In the genomic region with DNA sequence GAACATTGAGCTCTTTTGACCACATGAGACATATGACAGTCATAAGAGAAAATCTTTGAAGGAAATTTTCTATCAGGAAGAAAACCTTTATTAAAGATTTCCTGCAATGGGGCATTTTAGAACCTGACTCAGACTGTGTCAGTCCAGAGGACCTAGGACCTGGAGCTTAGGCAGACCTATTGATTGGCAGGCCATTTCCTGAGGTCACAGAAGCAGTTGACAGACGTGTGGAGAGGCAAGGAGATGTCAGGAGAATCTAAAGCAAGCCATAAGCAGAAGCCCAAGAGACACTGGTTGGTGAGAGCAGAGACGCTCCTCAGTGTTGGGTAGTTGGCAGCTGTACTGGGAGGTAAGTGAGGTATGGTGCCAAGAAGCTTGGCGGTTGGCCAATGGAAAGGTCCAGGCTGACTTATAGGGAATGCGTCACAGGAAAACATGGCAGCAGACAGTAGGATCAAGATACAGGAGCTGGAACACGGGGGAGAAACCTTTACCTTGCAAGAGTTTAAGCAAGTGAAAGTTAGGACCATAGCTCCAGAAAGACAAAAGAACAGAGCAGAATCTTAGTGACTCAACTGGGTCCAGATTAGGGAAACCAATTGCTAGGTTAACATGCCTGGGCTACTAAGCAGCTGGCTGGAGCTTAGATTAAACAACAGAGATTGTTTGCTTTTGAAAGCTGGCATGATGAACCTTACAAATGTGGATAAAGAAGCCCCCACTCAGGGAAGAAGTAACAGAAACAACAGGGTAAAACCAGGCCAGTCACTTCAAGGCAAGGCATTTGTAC, we compare ENCODE assay signal across 16 cellular contexts. TPM values are rescaled to one million over a fixed set of nuclear protein-coding genes. Genes with fewer than 3 reads are reported as not detected.
A peak's percentile ranks its signal among the peaks of the same experiment; 100 is the strongest.
DNase-seq lines count a peak whose midpoint lies in the region; ATAC-seq, FAIRE-seq and TF ChIP-seq lines count a peak whose summit lies in the region.
"Had no signal": no experiment of that assay in that cellular context is flagged by ENCODE, and none has a peak within 500 bp of the region (broad histone marks: within the 10 kb centered on the region; RNA-seq: fewer than 3 reads in every experiment).

No MANE protein-coding gene starts in this region.

- peak overlapping the region in 1 of 2 experiments; percentile 21 for H2BK12ac ChIP-seq in mesenchymal stem cell (ENCODE audit: low read length in 2 of 2)

- H3K23ac ChIP-seq in mesenchymal stem cell (ENCODE audit: low read length in 2 of 2) = no peak overlapping the region

- H3K79me2 ChIP-seq in endothelial cell of umbilical vein (ENCODE audit: control insufficient read depth, insufficient read depth, low read length) = no peaks in the 10 kb centered on the region

- no peak overlapping the region for H2BK5ac ChIP-seq in mesenchymal stem cell (ENCODE audit: low read depth, low read length, poor library complexity, severe bottlenecking)

- dilution Hi-C loops in endothelial cell of umbilical vein (cut with MboI; ENCODE audit: extremely low pct_ligation_motif_present, low sequenced_read_pairs) = loop anchor here (25.0 kb wide), 1 partner anchor 397 kb away; no protein-coding TSS in a partner anchor

- peak overlapping the region; percentile 34 for H2AK5ac ChIP-seq in mesenchymal stem cell (ENCODE audit: low read length, severe bottlenecking)

- H2AFZ ChIP-seq in endothelial cell of umbilical vein (ENCODE audit: low read depth, low read length) = no peak overlapping the region
- H2AFZ ChIP-seq in mesenchymal stem cell (ENCODE audit: low read depth, low read length) = no peak overlapping the region

- peaks cover 8% of the 10 kb centered on the region for H3K27me3 Mint-ChIP-seq in activated T-helper 17 cell treated with anti-CD3 and anti-CD28 coated beads, Interleukin-2, amount 50 U/mL, for 72 hours

- TF ChIP-seq CTCF in endothelial cell of umbilical vein (IDR thresholded peaks at IDR 0.05; ENCODE audit: extremely low read depth in 1 of 2, insufficient read depth in 1 of 2, low read depth in 1 of 2, low read length in 2 of 2) = no peak

- H3K9me3 ChIP-seq in endothelial cell of umbilical vein (replicated peaks; ENCODE audit: control insufficient read depth, insufficient read depth, low read length) = no peaks in the 10 kb centered on the region
- H3K9me3 ChIP-seq in mesenchymal stem cell (ENCODE audit: control insufficient read depth, low read length) = no peaks in the 10 kb centered on the region
- H3K9me3 ChIP-seq: tibial nerve had no signal

- no peak for TF ChIP-seq POLR2A in endothelial cell of umbilical vein (IDR thresholded peaks at IDR 0.05; ENCODE audit: low read depth, low read length)

- H3K4ac ChIP-seq in mesenchymal stem cell (ENCODE audit: low read depth in 1 of 2, low read length in 2 of 2) = no peak overlapping the region

- H4K20me1 ChIP-seq in endothelial cell of umbilical vein (replicated peaks; ENCODE audit: control insufficient read depth, extremely low read depth, insufficient read depth, low read length) = no peaks in the 10 kb centered on the region

- peak; percentile 42 for FAIRE-seq in endothelial cell of umbilical vein (lab: Jason Lieb, UNC)
- FAIRE-seq: GM12891 had no signal

- CTCF ChIA-PET in endothelial cell of umbilical vein (lab: Charles Lee) = interaction anchor here (1.0 to 3.7 kb wide), 23 partner anchors 9 to 407 kb away, joined by 3 to 53 read pairs (median 5); no protein-coding TSS in a partner anchor

- no peaks in the 10 kb centered on the region for H3K9me3 Mint-ChIP-seq in activated T-helper 17 cell treated with anti-CD3 and anti-CD28 coated beads, Interleukin-2, amount 50 U/mL, for 72 hours
- H3K9me3 Mint-ChIP-seq: activated naive CD4-positive, alpha-beta T cell treated with anti-CD3 and anti-CD28 coated beads, Interleukin-2, amount 50 U/mL, for 72 hours; central memory CD8-positive, alpha-beta T cell; natural killer cell had no signal

- no peak overlapping the region for H3K27ac ChIP-seq in endothelial cell of umbilical vein (ENCODE audit: insufficient read depth, low read depth, low read length)
- no peak overlapping the region for H3K27ac ChIP-seq in mesenchymal stem cell (ENCODE audit: low read length, poor library complexity, severe bottlenecking)
- H3K27ac ChIP-seq: C4-2B, tibial nerve had no signal

- H3K9ac ChIP-seq in endothelial cell of umbilical vein (replicated peaks; ENCODE audit: extremely low read depth, insufficient read depth, low read length) (no peak overlapping the region), mesenchymal stem cell (ENCODE audit: low read length) (no peak overlapping the region)

- no peaks in the 10 kb centered on the region for H3K79me1 ChIP-seq in mesenchymal stem cell (replicated peaks; ENCODE audit: low read length, poor library complexity, severe bottlenecking)

- POLR2A ChIA-PET in endothelial cell of umbilical vein (lab: Charles Lee) = no interaction called here

- H3K4me2 ChIP-seq in endothelial cell of umbilical vein (ENCODE audit: insufficient read depth, low read length) (no peak overlapping the region), mesenchymal stem cell (ENCODE audit: low read length, poor library complexity, severe bottlenecking) (no peak overlapping the region)

- H3K27me3 ChIP-seq in endothelial cell of umbilical vein (ENCODE audit: control insufficient read depth in 2 of 2, insufficient read depth in 2 of 2, low read length in 2 of 2) = no peaks in the 10 kb centered on the region
- no peaks in the 10 kb centered on the region for H3K27me3 ChIP-seq in mesenchymal stem cell (ENCODE audit: control insufficient read depth in 1 of 2, insufficient read depth in 1 of 2, low read length in 2 of 2)
- H3K27me3 ChIP-seq: tibial nerve had no signal

- H3K4me3 ChIP-seq in endothelial cell of umbilical vein (replicated peaks in 1 of 3; ENCODE audit: insufficient read depth in 1 of 3, low read depth in 1 of 3, low read length in 3 of 3) (no peak overlapping the region), mesenchymal stem cell (ENCODE audit: insufficient read depth in 1 of 2, low read depth in 1 of 2, low read length in 2 of 2) (no peak overlapping the region)
- H3K4me3 ChIP-seq: tibial nerve had no signal

- no peaks in the 10 kb centered on the region for H3K4me1 ChIP-seq in endothelial cell of umbilical vein (ENCODE audit: control insufficient read depth, extremely low read depth, insufficient read depth, low read length)
- H3K4me1 ChIP-seq in mesenchymal stem cell (ENCODE audit: control insufficient read depth, insufficient read depth, low read depth, low read length) = peaks cover 3% of the 10 kb centered on the region

- H3K4me1 Mint-ChIP-seq in activated T-helper 17 cell treated with anti-CD3 and anti-CD28 coated beads, Interleukin-2, amount 50 U/mL, for 72 hours = peaks cover 13% of the 10 kb centered on the region
- H3K4me1 Mint-ChIP-seq: WTC11 had no signal

- no peak overlapping the region for H4K8ac ChIP-seq in mesenchymal stem cell (ENCODE audit: low read length)

- no peak overlapping the region for H3K18ac ChIP-seq in mesenchymal stem cell (ENCODE audit: low read depth in 1 of 2, low read length in 2 of 2)

- H4K91ac ChIP-seq in mesenchymal stem cell (ENCODE audit: low read length) = no peak overlapping the region

- H2BK15ac ChIP-seq in mesenchymal stem cell (ENCODE audit: low read depth, poor library complexity, severe bottlenecking) = no peak overlapping the region

- H3K36me3 ChIP-seq in endothelial cell of umbilical vein (ENCODE audit: control insufficient read depth in 2 of 2, extremely low read depth in 1 of 2, insufficient read depth in 2 of 2, low read length in 2 of 2) (no peaks in the 10 kb centered on the region), mesenchymal stem cell (ENCODE audit: control insufficient read depth in 1 of 2, insufficient read depth in 2 of 2, low read depth in 1 of 2, low read length in 2 of 2) (no peaks in the 10 kb centered on the region)
- H3K36me3 ChIP-seq: tibial nerve had no signal

- no peak overlapping the region for H3K14ac ChIP-seq in mesenchymal stem cell (ENCODE audit: low read length in 2 of 2)

- H2BK120ac ChIP-seq in mesenchymal stem cell (ENCODE audit: low read depth, low read length) = no peak overlapping the region

- no TSS peak for BruUV-seq in endothelial cell of umbilical vein (replicated peaks; lab: Mats Ljungman, UMichigan)

- no peak overlapping the region for H3K4me3 Mint-ChIP-seq in activated T-helper 17 cell treated with anti-CD3 and anti-CD28 coated beads, Interleukin-2, amount 50 U/mL, for 72 hours
- H3K4me3 Mint-ChIP-seq: central memory CD8-positive, alpha-beta T cell; natural killer cell; WTC11 had no signal

- DNase-seq in H4 (ENCODE audit: low spot score) (peak; percentile 10), NCI-H2029 treated with DMSO at 0.1 percent for 48 hours (lab: John Stamatoyannopoulos, UW) (peak; percentile 94), endothelial cell of umbilical vein (ENCODE audit: low read depth, low spot score) (peak; percentile 20), mesenchymal stem cell (no peak), C1 segment of cervical spinal cord (lab: John Stamatoyannopoulos, UW) (no peak), foreskin melanocyte (no peak), NCI-H82 (lab: John Stamatoyannopoulos, UW) (no peak)
- DNase-seq: natural killer cell, PC-3 had no signal

- no peaks in the 10 kb centered on the region for H3K9me1 ChIP-seq in endothelial cell of umbilical vein (replicated peaks; ENCODE audit: control insufficient read depth, extremely low read depth, insufficient read depth, low read length)

- WGBS in mesenchymal stem cell = 95% methylated on average over 5 of the region's 5 CpGs

- no peaks in the 10 kb centered on the region for H3K36me3 Mint-ChIP-seq in activated T-helper 17 cell treated with anti-CD3 and anti-CD28 coated beads, Interleukin-2, amount 50 U/mL, for 72 hours (ENCODE audit: low read depth)
- H3K36me3 Mint-ChIP-seq: activated naive CD4-positive, alpha-beta T cell treated with anti-CD3 and anti-CD28 coated beads, Interleukin-2, amount 50 U/mL, for 72 hours; natural killer cell; WTC11 had no signal

- intact Hi-C loops in endothelial cell of umbilical vein (cut with micrococcal nuclease) = loop anchor here (2.0 to 10.0 kb wide), 2 partner anchors 39 to 969 kb away; no protein-coding TSS in a partner anchor

- ATAC-seq in activated T-helper 17 cell treated with anti-CD3 and anti-CD28 coated beads, Interleukin-2, amount 50 U/mL, for 72 hours (replicated peaks) = no peak
- ATAC-seq: activated naive CD4-positive, alpha-beta T cell treated with anti-CD3 and anti-CD28 coated beads, Interleukin-2, amount 50 U/mL, for 72 hours; natural killer cell; PC-3; WTC11 had no signal

- no peak overlapping the region for H3K27ac Mint-ChIP-seq in activated T-helper 17 cell treated with anti-CD3 and anti-CD28 coated beads, Interleukin-2, amount 50 U/mL, for 72 hours
- H3K27ac Mint-ChIP-seq: activated naive CD4-positive, alpha-beta T cell treated with anti-CD3 and anti-CD28 coated beads, Interleukin-2, amount 50 U/mL, for 72 hours; natural killer cell; WTC11 had no signal

RNA-seq across cellular contexts. Expression of a gene that starts 18.6 kb away (rescaled TPM):
- 82.3 and 92.1 TPM in 2 replicates for total RNA-seq in H4 (2014; rRNA removed; shearing (Covaris generic))
- 47.9 and 48.2 TPM in 2 replicates for total RNA-seq in endothelial cell of umbilical vein
- 10.4 and 13.4 TPM in 2 replicates for polyA plus RNA-seq in endothelial cell of umbilical vein
- polyA plus RNA-seq in endothelial cell of umbilical vein (2011; cell fraction: cytosol; rRNA removed) = 19.2 and 21.1 TPM in 2 replicates
- polyA plus RNA-seq in endothelial cell of umbilical vein (2011; cell fraction: nucleus; rRNA removed) = 31.7 and 31.8 TPM in 2 replicates
- polyA plus RNA-seq in endothelial cell of umbilical vein (2012) = 20.3 and 44.2 TPM in 2 replicates
- polyA minus RNA-seq in endothelial cell of umbilical vein = 30.0 and 36.3 TPM in 2 replicates
- polyA minus RNA-seq in endothelial cell of umbilical vein (2011; cell fraction: cytosol; rRNA and poly(A)+ RNA removed) = 47.9 TPM
- 28.4 and 38.6 TPM in 2 replicates for polyA minus RNA-seq in endothelial cell of umbilical vein (2011; cell fraction: nucleus; rRNA and poly(A)+ RNA removed)
- polyA plus RNA-seq in mesenchymal stem cell (2013, experiment 1 of 2) = 109 TPM
- 108 TPM for polyA plus RNA-seq in mesenchymal stem cell (2013, experiment 2 of 2)
- 10 to 100 TPM; 11.3 to 49.1 TPM for total RNA-seq in activated T-helper 17 cell treated with anti-CD3 and anti-CD28 coated beads, Interleukin-2, amount 50 U/mL, for 72 hours

RNA-seq across cellular contexts. Expression of a gene that starts 35.1 kb away (rescaled TPM):
- 9.9 and 27.7 TPM in 2 replicates for total RNA-seq in H4 (2014; rRNA removed; shearing (Covaris generic))
- total RNA-seq in endothelial cell of umbilical vein = 22.0 and 32.9 TPM in 2 replicates
- polyA plus RNA-seq in endothelial cell of umbilical vein = 11.6 and 15.8 TPM in 2 replicates
- polyA plus RNA-seq in endothelial cell of umbilical vein (2011; cell fraction: cytosol; rRNA removed) = 10.5 and 11.3 TPM in 2 replicates
- polyA plus RNA-seq in endothelial cell of umbilical vein (2011; cell fraction: nucleus; rRNA removed) = 101 and 117 TPM in 2 replicates
- polyA plus RNA-seq in endothelial cell of umbilical vein (2012) = 17.4 and 23.3 TPM in 2 replicates
- 31.4 and 45.4 TPM in 2 replicates for polyA minus RNA-seq in endothelial cell of umbilical vein
- 7.4 TPM for polyA minus RNA-seq in endothelial cell of umbilical vein (2011; cell fraction: cytosol; rRNA and poly(A)+ RNA removed)
- polyA minus RNA-seq in endothelial cell of umbilical vein (2011; cell fraction: nucleus; rRNA and poly(A)+ RNA removed) = 110 and 125 TPM in 2 replicates
- 8.1 TPM for polyA plus RNA-seq in mesenchymal stem cell (2013, experiment 1 of 2)
- 7.8 TPM for polyA plus RNA-seq in mesenchymal stem cell (2013, experiment 2 of 2)
- total RNA-seq in activated T-helper 17 cell treated with anti-CD3 and anti-CD28 coated beads, Interleukin-2, amount 50 U/mL, for 72 hours = 1 to 10 TPM; 4.4 to 8.2 TPM

Comparison
In these comparisons a context has a peak if more than half of its experiments do, and no peak if none do; other contexts are left out.
1. DNase-seq: peak in H4 (single experiment), NCI-H2029 treated with DMSO at 0.1 percent for 48 hours (single experiment) and endothelial cell of umbilical vein (single experiment); none in mesenchymal stem cell (single experiment), C1 segment of cervical spinal cord (0 of 14), foreskin melanocyte (single experiment) and NCI-H82 (single experiment).